ENCODE assay signal across 13 cellular contexts in the genomic region with DNA sequence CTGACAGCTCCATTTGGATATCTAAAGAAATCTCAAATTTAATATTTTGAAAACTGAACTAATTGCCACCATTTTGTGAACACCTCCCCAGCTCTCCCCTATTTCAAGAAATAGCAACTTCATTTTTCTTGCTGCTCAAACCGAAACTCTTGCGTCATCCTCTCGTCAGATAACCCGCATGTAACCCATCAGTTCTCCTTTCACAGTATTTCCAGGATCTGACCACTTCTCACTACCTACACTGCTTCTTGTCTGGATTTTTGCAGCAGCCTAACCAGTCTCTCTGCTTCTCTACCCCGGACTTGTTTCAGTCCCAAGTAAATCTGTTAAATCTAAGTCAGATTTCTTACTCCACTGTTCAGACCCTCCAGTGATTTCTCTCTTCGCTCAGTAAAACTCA.
DNase-seq lines count a peak whose midpoint lies in the region; ATAC-seq and TF ChIP-seq lines count a peak whose summit lies in the region.
"Had no signal": no experiment of that assay in that cellular context is flagged by ENCODE, and none has a peak within 500 bp of the region (broad histone marks: within the 10 kb centered on the region; RNA-seq: fewer than 3 reads in every experiment).

No MANE protein-coding gene starts in this region.

- H3K4me1 ChIP-seq in BE2C, result no peaks in the 10 kb centered on the region

- H3K27me3 Mint-ChIP-seq in T-helper 2 cell treated with Interferon-gamma antibody and Interleukin-4, amounts not matched to agents 5 μg/mL and 100 μg/mL, for 36 hours (ENCODE audit: low read depth), result no peaks in the 10 kb centered on the region

- H3K4me3 ChIP-seq in BE2C (ENCODE audit: low read depth, low read length), result no peak overlapping the region
- H3K4me3 ChIP-seq: coronary artery, skin epidermis had no signal

- H3K27ac Mint-ChIP-seq in T-helper 2 cell treated with Interferon-gamma antibody and Interleukin-4, amounts not matched to agents 5 μg/mL and 100 μg/mL, for 36 hours, result no peak overlapping the region

- peaks cover 33% of the 10 kb centered on the region for H3K36me3 Mint-ChIP-seq in T-helper 2 cell treated with Interferon-gamma antibody and Interleukin-4, amounts not matched to agents 5 μg/mL and 100 μg/mL, for 36 hours (ENCODE audit: low read depth)

- ATAC-seq in GM19025 (IDR thresholded peaks at IDR 0.05; ENCODE audit: low read depth, unreplicated experiment) (peak; percentile 58), HG03469 (IDR thresholded peaks at IDR 0.05; ENCODE audit: unreplicated experiment) (peak; percentile 50)

- peaks cover 29% of the 10 kb centered on the region for H3K36me3 ChIP-seq in BE2C

- DNase-seq in SKM-1 treated with dmso at 0.1 percent for 144 hours (lab: John Stamatoyannopoulos, UW; ENCODE audit: unreplicated experiment) (peak; percentile 97), medulla oblongata (ENCODE audit: extremely low spot score) (peak; percentile 76), BE2C (no peak), NCI-H1105 treated with DMSO at 0.1 percent for 48 hours (lab: John Stamatoyannopoulos, UW) (no peak)
- no peak for DNase-seq in activated T-cell treated with anti-CD3 and anti-CD28 coated beads, Interleukin-2, amount 50 U/mL, for 48 hours
- DNase-seq in T-helper 2 cell treated with Interferon-gamma antibody and Interleukin-4, amounts not matched to agents 5 μg/mL and 100 μg/mL, for 36 hours (ENCODE audit: low spot score), result no peak
- DNase-seq: activated T-cell treated with anti-CD3 and anti-CD28 coated beads for 4 hours, NCI-H1092, NCI-H446 had no signal

- H3K9me3 ChIP-seq in BE2C, result no peaks in the 10 kb centered on the region

- no peak overlapping the region for H3K4me3 Mint-ChIP-seq in T-helper 2 cell treated with Interferon-gamma antibody and Interleukin-4, amounts not matched to agents 5 μg/mL and 100 μg/mL, for 36 hours

- no peaks in the 10 kb centered on the region for H3K27me3 ChIP-seq in BE2C

- H3K9me3 Mint-ChIP-seq in T-helper 2 cell treated with Interferon-gamma antibody and Interleukin-4, amounts not matched to agents 5 μg/mL and 100 μg/mL, for 36 hours, result no peaks in the 10 kb centered on the region

- TF ChIP-seq CTCF in BE2C (IDR thresholded peaks at IDR 0.05; ENCODE audit: low read depth, low read length), result no peak

- peaks cover 7% of the 10 kb centered on the region for H3K4me1 Mint-ChIP-seq in T-helper 2 cell treated with Interferon-gamma antibody and Interleukin-4, amounts not matched to agents 5 μg/mL and 100 μg/mL, for 36 hours (ENCODE audit: low read depth)

Comparison
In these comparisons a context has a peak if more than half of its experiments do, and no peak if none do; other contexts are left out.
1. DNase-seq: peak in SKM-1 treated with dmso at 0.1 percent for 144 hours (single experiment) and medulla oblongata (single experiment); none in BE2C (single experiment), activated T-cell treated with anti-CD3 and anti-CD28 coated beads, Interleukin-2, amount 50 U/mL, for 48 hours (0 of 2), T-helper 2 cell treated with Interferon-gamma antibody and Interleukin-4, amounts not matched to agents 5 μg/mL and 100 μg/mL, for 36 hours (single experiment) and NCI-H1105 treated with DMSO at 0.1 percent for 48 hours (single experiment).